17 cellular contexts compared by ENCODE assay signal in genomic region chr2:235825946-235826345, GRCh38.
DNase-seq lines count a peak whose midpoint lies in the region; TF ChIP-seq lines count a peak whose summit lies in the region.
"Had no signal": no experiment of that assay in that cellular context is flagged by ENCODE, and none has a peak within 500 bp of the region (broad histone marks: within the 10 kb centered on the region; RNA-seq: fewer than 3 reads in every experiment).

No MANE protein-coding gene starts in this region.

- H2BK12ac ChIP-seq in neuronal stem cell (ENCODE audit: low read length): no peak overlapping the region

- no peak overlapping the region for H3K4me2 ChIP-seq in neuronal stem cell (ENCODE audit: insufficient read depth, low read length, poor library complexity, severe bottlenecking)
- H3K4me2 ChIP-seq: A549; BLaER1 treated with 17β-estradiol and CSF1 and Interleukin-3, amounts not matched to agents 10 nM and 100 nM had no signal

- peaks cover 6 to 82% of the 10 kb centered on the region in 2 donors for H3K36me3 ChIP-seq in neuronal stem cell (replicated peaks in 1 of 2; ENCODE audit: control insufficient read depth in 2 of 2, insufficient read depth in 2 of 2, low read length in 2 of 2)

- no peak overlapping the region for H2BK15ac ChIP-seq in neuronal stem cell (ENCODE audit: low read length)

- no peak overlapping the region for H3K4me3 ChIP-seq in neuronal stem cell (ENCODE audit: low read length in 2 of 2)
- no peak overlapping the region for H3K4me3 ChIP-seq in coronary artery
- H3K4me3 ChIP-seq: A549; BLaER1 treated with 17β-estradiol and CSF1 and Interleukin-3, amounts not matched to agents 10 nM and 100 nM; GM12878 had no signal

- H4K8ac ChIP-seq in neuronal stem cell (ENCODE audit: low read depth, low read length): no peak overlapping the region

- H3K9ac ChIP-seq in neuronal stem cell (ENCODE audit: low read depth, low read length, poor library complexity): no peak overlapping the region
- H3K9ac ChIP-seq: BLaER1 treated with 17β-estradiol and CSF1 and Interleukin-3, amounts not matched to agents 10 nM and 100 nM had no signal

- no peak overlapping the region for H3K18ac ChIP-seq in neuronal stem cell (ENCODE audit: low read length)

- no peaks in the 10 kb centered on the region for H3K4me1 ChIP-seq in neuronal stem cell (ENCODE audit: control insufficient read depth in 2 of 2, insufficient read depth in 1 of 2, low read depth in 1 of 2, low read length in 2 of 2)
- H3K4me1 ChIP-seq: Caco-2 had no signal

- TF ChIP-seq CTCF in coronary artery (IDR thresholded peaks at IDR 0.05): no peak

- H4K91ac ChIP-seq in neuronal stem cell (ENCODE audit: low read depth, low read length, poor library complexity): no peak overlapping the region

- in situ Hi-C loops in G401 (cut with HindIII; ENCODE audit: low sequenced_read_pairs): no loop called here

- no peaks in the 10 kb centered on the region for H3K27me3 ChIP-seq in neuronal stem cell (ENCODE audit: control insufficient read depth in 3 of 3, insufficient read depth in 3 of 3, low read depth in 1 of 3, low read length in 3 of 3)
- H3K27me3 ChIP-seq: BLaER1 treated with 17β-estradiol and CSF1 and Interleukin-3, amounts not matched to agents 10 nM and 100 nM had no signal

- H3K4ac ChIP-seq in neuronal stem cell (ENCODE audit: low read length): no peak overlapping the region

- H3K23ac ChIP-seq in neuronal stem cell (ENCODE audit: low read depth, low read length, poor library complexity): peak overlapping the region; percentile 34

- no peak overlapping the region for H2AK5ac ChIP-seq in neuronal stem cell (ENCODE audit: low read depth, low read length)

- H2AFZ ChIP-seq in neuronal stem cell (ENCODE audit: low read length): no peak overlapping the region

- WGBS in neuronal stem cell (ENCODE audit: extremely low coverage in 2 of 2, insufficient read length in 2 of 2, insufficient replicate concordance in 1 of 2), 2 donors: no CpG with 5 or more reads among the region's 6 CpGs

- no peak overlapping the region for H2BK5ac ChIP-seq in neuronal stem cell (ENCODE audit: low read length)

- no peak overlapping the region for H3K14ac ChIP-seq in neuronal stem cell (ENCODE audit: low read length)

- no peaks in the 10 kb centered on the region for H3K79me1 ChIP-seq in neuronal stem cell (ENCODE audit: low read depth, low read length)

- H2BK120ac ChIP-seq in neuronal stem cell (ENCODE audit: low read depth, low read length): no peak overlapping the region

- H3K27ac ChIP-seq in neuronal stem cell (replicated peaks; ENCODE audit: low read length): no peak overlapping the region
- H3K27ac ChIP-seq in coronary artery: no peak overlapping the region
- H3K27ac ChIP-seq: 22Rv1; A549; BLaER1 treated with 17β-estradiol and CSF1 and Interleukin-3, amounts not matched to agents 10 nM and 100 nM; C4-2B had no signal

- no peaks in the 10 kb centered on the region for H3K9me3 ChIP-seq in neuronal stem cell (replicated peaks in 1 of 2; ENCODE audit: control insufficient read depth in 2 of 2, insufficient read depth in 1 of 2, low read depth in 1 of 2, low read length in 2 of 2)
- H3K9me3 ChIP-seq: A549, Caco-2 had no signal

- DNase-seq in G401 (ENCODE audit: low spot score) (peak; percentile 93), cerebellar nuclear complex (lab: John Stamatoyannopoulos, UW) (peak; percentile 42 to 56), neuronal stem cell (ENCODE audit: low spot score) (no peak), NCI-H2196 (lab: John Stamatoyannopoulos, UW; ENCODE audit: unreplicated experiment) (no peak), coronary artery (ENCODE audit: low spot score) (no peak)
- DNase-seq: AML-193; Caco-2; Calu3; CD4-positive, alpha-beta T cell; CD8-positive, alpha-beta T cell; DMS79 treated with DMSO at 0.1 percent for 48 hours; GDM1 had no signal

Comparison
In these comparisons a context has a peak if more than half of its experiments do, and no peak if none do; other contexts are left out.
1. DNase-seq: peak in G401 (single experiment) and cerebellar nuclear complex (2 of 2); none in neuronal stem cell (single experiment), NCI-H2196 (single experiment) and coronary artery (single experiment).